35 cellular contexts compared by ENCODE assay signal in genomic region chr9:99796231-99796630, GRCh38.
"Had no signal": no experiment of that assay in that cellular context is flagged by ENCODE, and none has a peak within 500 bp of the region (broad histone marks: within the 10 kb centered on the region; RNA-seq: fewer than 3 reads in every experiment).

No MANE protein-coding gene starts in this region.

- DNase-seq: Karpas-422, Kasumi-1, MG63, MM.1S, MV-4-11, NCI-H1048, NCI-H1092, NCI-H1092 treated with DMSO at 0.1 percent for 48 hours, NCI-H1105, NCI-H1105 treated with DMSO at 0.1 percent for 48 hours, NCI-H1417, NCI-H1417 treated with DMSO at 0.1 percent for 48 hours, NCI-H1436, NCI-H1436 treated with DMSO at 0.1 percent for 48 hours, NCI-H146, NCI-H1694, NCI-H1694 treated with DMSO at 0.1 percent for 48 hours, NCI-H187, NCI-H187 treated with DMSO at 0.1 percent for 48 hours, NCI-H1930, NCI-H2029, NCI-H2029 treated with DMSO at 0.1 percent for 48 hours, NCI-H2081, NCI-H2081 treated with DMSO at 0.1 percent for 48 hours, NCI-H2107, NCI-H2171, NCI-H2171 treated with DMSO at 0.1 percent for 48 hours, NCI-H2227 treated with DMSO at 0.1 percent for 48 hours, NCI-H226, NCI-H345, NCI-H446, NCI-H446 treated with DMSO at 0.1 percent for 48 hours, NCI-H510A, NCI-H510A treated with DMSO at 0.1 percent for 48 hours had no signal

- H3K27ac ChIP-seq: KMS-11 had no signal

- H3K9me3 ChIP-seq: MG63 had no signal

- H3K4me3 ChIP-seq: MG63 had no signal

- H3K36me3 ChIP-seq: MG63 had no signal
